In genomic region chr3:183266454-183266853, GRCh38 we compare ENCODE assay signal across 1 cellular context.
TF ChIP-seq lines count a peak whose summit lies in the region.

No MANE protein-coding gene starts in this region.

TF ChIP-seq in GM12878, 131 proteins besides CTCF, POLR2A, EP300 and RAD21 (continued from another document):
- TF ChIP-seq WRNIP1 (IDR thresholded peaks at IDR 0.05; ENCODE audit: borderline replicate concordance, low read depth, low read length) (no peak), BCLAF1 (IDR thresholded peaks at IDR 0.05) (no peak), GABPA (IDR thresholded peaks at IDR 0.05; ENCODE audit: low read depth) (no peak), TARDBP (IDR thresholded peaks at IDR 0.05; ENCODE audit: borderline replicate concordance) (no peak), REST (IDR thresholded peaks at IDR 0.05; ENCODE audit: low read depth, low read length) (no peak), HSF1 (IDR thresholded peaks at IDR 0.05; ENCODE audit: low read depth, low read length) (no peak), PAX8 (IDR thresholded peaks at IDR 0.05) (no peak), NR2C1 (IDR thresholded peaks at IDR 0.05) (no peak), SUZ12 (IDR thresholded peaks at IDR 0.05; ENCODE audit: unreplicated experiment) (no peak), CREM (IDR thresholded peaks at IDR 0.05; ENCODE audit: low read depth) (no peak), TCF7 (IDR thresholded peaks at IDR 0.05; ENCODE audit: borderline replicate concordance) (no peak), CEBPB (IDR thresholded peaks at IDR 0.05; ENCODE audit: borderline replicate concordance in 1 of 2, low read depth in 2 of 2, low read length in 2 of 2) (no peak), SMAD5 (IDR thresholded peaks at IDR 0.05; ENCODE audit: low read depth) (no peak), ZNF24 (IDR thresholded peaks at IDR 0.05) (no peak), KAT2A (conservative IDR thresholded peaks at IDR 0.05; ENCODE audit: control insufficient read depth, low read depth, low read length) (no peak), LARP7 (IDR thresholded peaks at IDR 0.05) (no peak), PML (IDR thresholded peaks at IDR 0.05; ENCODE audit: low read length) (no peak)
